1 cellular context compared by ENCODE assay signal in the genomic region with DNA sequence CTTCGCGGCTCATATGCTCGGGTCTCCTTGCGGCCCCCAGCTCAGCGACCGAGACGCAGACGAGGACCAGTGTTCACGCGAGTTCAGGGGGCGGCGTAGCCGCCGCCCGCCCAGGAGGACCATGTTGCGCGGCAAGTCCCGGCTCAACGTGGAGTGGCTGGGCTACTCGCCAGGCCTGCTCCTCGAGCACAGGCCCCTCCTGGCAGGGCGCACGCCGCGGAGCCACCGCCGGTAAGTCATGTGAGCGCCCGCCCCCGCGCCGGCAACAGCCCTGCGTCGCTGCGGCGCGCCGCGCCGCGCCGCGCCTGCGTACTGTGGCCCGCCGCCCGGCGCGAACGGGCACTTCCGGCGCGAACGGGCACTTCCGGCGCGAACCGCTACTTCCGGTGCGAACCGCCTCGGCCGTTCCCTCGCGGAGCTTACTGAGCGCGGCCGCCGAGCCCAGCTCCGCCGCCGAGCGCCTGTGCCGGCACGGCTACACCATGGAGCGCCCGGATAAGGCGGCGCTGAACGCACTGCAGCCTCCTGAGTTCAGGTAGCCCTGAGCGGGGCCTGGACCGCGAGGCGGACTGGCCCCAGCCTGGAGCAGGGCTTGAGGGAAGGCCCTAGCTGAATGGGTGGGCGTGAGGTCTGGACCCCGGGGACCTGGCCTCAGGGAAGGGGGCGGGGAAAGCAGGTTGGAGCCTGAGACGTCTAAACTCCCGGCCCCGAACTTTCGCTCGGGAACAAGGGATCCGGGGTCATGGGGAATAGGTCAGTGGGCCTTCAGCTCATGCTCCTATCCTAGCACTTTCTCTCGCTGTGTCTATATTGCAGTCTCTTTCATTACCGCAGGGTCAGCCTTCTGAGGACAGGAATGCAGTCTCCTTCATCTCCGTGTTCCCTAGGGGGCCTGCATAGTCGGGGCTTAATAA.
A peak's percentile ranks its signal among the peaks of the same experiment; 100 is the strongest.
TF ChIP-seq lines count a peak whose summit lies in the region.

A gene with protein sequence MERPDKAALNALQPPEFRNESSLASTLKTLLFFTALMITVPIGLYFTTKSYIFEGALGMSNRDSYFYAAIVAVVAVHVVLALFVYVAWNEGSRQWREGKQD (plus strand): TSS at position 380 of the 914 bp plus-strand sequence. CDS start 103 bp downstream, at position 483.

TF ChIP-seq in HepG2, 621 proteins besides CTCF, POLR2A, EP300 and RAD21 (continued from another document):
- TF ChIP-seq PATZ1 (CRISPR knock-in tag; IDR thresholded peaks at IDR 0.05) (peak; percentile 57), ZC3H13 (CRISPR knock-in tag; IDR thresholded peaks at IDR 0.05) (no peak), ZNF550 (CRISPR knock-in tag; IDR thresholded peaks at IDR 0.05; ENCODE audit: borderline replicate concordance) (no peak), SKIL (CRISPR knock-in tag; IDR thresholded peaks at IDR 0.05; ENCODE audit: borderline replicate concordance) (no peak), SKI (IDR thresholded peaks at IDR 0.05; ENCODE audit: partially characterized antibody) (no peak), ZBTB21 (CRISPR knock-in tag; IDR thresholded peaks at IDR 0.05) (no peak), THRA (CRISPR knock-in tag; IDR thresholded peaks at IDR 0.05; ENCODE audit: borderline replicate concordance) (no peak), POGK (CRISPR knock-in tag; conservative IDR thresholded peaks at IDR 0.05) (0 out of 2 replicates have a peak, but pooled peaks have one; percentile 22), ZSCAN25 (CRISPR knock-in tag; IDR thresholded peaks at IDR 0.05) (no peak; the same call in 1 of the 2 replicates), ZNF337 (CRISPR knock-in tag; IDR thresholded peaks at IDR 0.05; ENCODE audit: borderline replicate concordance, low read depth) (no peak), FOXC1 (CRISPR knock-in tag; IDR thresholded peaks at IDR 0.05; ENCODE audit: borderline replicate concordance) (no peak), ZNF883 (CRISPR knock-in tag; IDR thresholded peaks at IDR 0.05; ENCODE audit: not compliant biosample characterization) (no peak), HNF4G (IDR thresholded peaks at IDR 0.05; ENCODE audit: borderline replicate concordance, low read depth, low read length) (no peak), HNF4G (CRISPR knock-in tag; IDR thresholded peaks at IDR 0.05; ENCODE audit: borderline replicate concordance, low read depth) (no peak), ARHGAP35 (CRISPR knock-in tag; IDR thresholded peaks at IDR 0.05; ENCODE audit: borderline replicate concordance) (no peak), ATF7-NPFF (CRISPR knock-in tag; IDR thresholded peaks at IDR 0.05; ENCODE audit: low read depth) (peak; percentile 43; the same call in 1 of the 2 replicates), ZNF580 (CRISPR knock-in tag; IDR thresholded peaks at IDR 0.05; ENCODE audit: borderline replicate concordance, low read depth) (0 out of 2 replicates have a peak, but pooled peaks have one; percentile 34), FOXM1 (CRISPR knock-in tag; IDR thresholded peaks at IDR 0.05) (no peak), ZNF10 (CRISPR knock-in tag; IDR thresholded peaks at IDR 0.05; ENCODE audit: borderline replicate concordance, low read depth) (no peak), FOSL1 (CRISPR knock-in tag; IDR thresholded peaks at IDR 0.05; ENCODE audit: borderline replicate concordance) (no peak), PITX1 (CRISPR knock-in tag; IDR thresholded peaks at IDR 0.05) (no peak)
- TF ChIP-seq, protein P1, sequence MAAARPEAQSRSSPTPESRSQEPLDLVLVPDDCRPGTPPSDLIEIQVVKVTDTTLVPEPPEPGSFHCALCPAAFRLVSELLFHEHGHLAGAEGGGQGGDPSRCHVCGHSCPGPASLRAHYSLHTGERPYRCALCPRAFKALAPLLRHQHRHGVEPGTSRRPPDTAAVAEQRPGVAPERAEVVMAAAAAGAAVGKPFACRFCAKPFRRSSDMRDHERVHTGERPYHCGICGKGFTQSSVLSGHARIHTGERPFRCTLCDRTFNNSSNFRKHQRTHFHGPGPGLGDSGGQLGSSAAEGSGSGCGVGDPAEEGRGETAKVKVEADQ (CRISPR knock-in tag; IDR thresholded peaks at IDR 0.05; ENCODE audit: borderline replicate concordance): peak; percentile 80
- TF ChIP-seq, protein P2, sequence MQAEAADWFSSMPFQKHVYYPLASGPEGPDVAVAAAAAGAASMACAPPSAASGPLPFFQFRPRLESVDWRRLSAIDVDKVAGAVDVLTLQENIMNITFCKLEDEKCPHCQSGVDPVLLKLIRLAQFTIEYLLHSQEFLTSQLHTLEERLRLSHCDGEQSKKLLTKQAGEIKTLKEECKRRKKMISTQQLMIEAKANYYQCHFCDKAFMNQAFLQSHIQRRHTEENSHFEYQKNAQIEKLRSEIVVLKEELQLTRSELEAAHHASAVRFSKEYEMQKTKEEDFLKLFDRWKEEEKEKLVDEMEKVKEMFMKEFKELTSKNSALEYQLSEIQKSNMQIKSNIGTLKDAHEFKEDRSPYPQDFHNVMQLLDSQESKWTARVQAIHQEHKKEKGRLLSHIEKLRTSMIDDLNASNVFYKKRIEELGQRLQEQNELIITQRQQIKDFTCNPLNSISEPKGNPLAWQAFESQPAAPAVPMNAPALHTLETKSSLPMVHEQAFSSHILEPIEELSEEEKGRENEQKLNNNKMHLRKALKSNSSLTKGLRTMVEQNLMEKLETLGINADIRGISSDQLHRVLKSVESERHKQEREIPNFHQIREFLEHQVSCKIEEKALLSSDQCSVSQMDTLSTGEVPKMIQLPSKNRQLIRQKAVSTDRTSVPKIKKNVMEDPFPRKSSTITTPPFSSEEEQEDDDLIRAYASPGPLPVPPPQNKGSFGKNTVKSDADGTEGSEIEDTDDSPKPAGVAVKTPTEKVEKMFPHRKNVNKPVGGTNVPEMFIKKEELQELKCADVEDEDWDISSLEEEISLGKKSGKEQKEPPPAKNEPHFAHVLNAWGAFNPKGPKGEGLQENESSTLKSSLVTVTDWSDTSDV (CRISPR knock-in tag; IDR thresholded peaks at IDR 0.05): no peak
